Comparison of ENCODE assay signal across 12 cellular contexts in genomic region chr4:82515705-82516104, GRCh38. TPM values are rescaled to one million over a fixed set of nuclear protein-coding genes. Genes with fewer than 3 reads are reported as not detected.
DNase-seq lines count a peak whose midpoint lies in the region; ATAC-seq and TF ChIP-seq lines count a peak whose summit lies in the region.
"Had no signal": no experiment of that assay in that cellular context is flagged by ENCODE, and none has a peak within 500 bp of the region (broad histone marks: within the 10 kb centered on the region; RNA-seq: fewer than 3 reads in every experiment).

No MANE protein-coding gene starts in this region.

- H3K9ac ChIP-seq in colonic mucosa (ENCODE audit: low read depth in 2 of 2, low read length in 2 of 2) = no peak overlapping the region

- H3K4me1 ChIP-seq in breast epithelium (peaks cover 0 to 6% of the 10 kb centered on the region in 2 donors), foreskin keratinocyte (no peaks in the 10 kb centered on the region), colonic mucosa (no peaks in the 10 kb centered on the region)

- DNase-seq in DMS153 (lab: John Stamatoyannopoulos, UW) = peak; percentile 59
- DNase-seq in DMS153 treated with DMSO at 0.1 percent for 48 hours (lab: John Stamatoyannopoulos, UW; ENCODE audit: unreplicated experiment) = no peak
- peak in 1 of 2 donors; percentile 78 for DNase-seq in breast epithelium (ENCODE audit: low spot score in 2 of 2)
- DNase-seq in hippocampal formation (lab: John Stamatoyannopoulos, UW) = peak; percentile 74 to 88
- DNase-seq in superior temporal gyrus (ENCODE audit: extremely low spot score) = peak; percentile 93
- no peak for DNase-seq in foreskin keratinocyte
- no peak for DNase-seq in NK-92 treated with Interleukin-12 subunit alpha and Interleukin-12 subunit beta, amount 100 ng/mL, for 24 hours (lab: John Stamatoyannopoulos, UW)
- no peak for DNase-seq in colonic mucosa
- DNase-seq: NCI-H146 had no signal

- no peak for TF ChIP-seq CTCF in breast epithelium (IDR thresholded peaks at IDR 0.05)
- TF ChIP-seq CTCF in foreskin keratinocyte (conservative IDR thresholded peaks at IDR 0.05) = no peak
- TF ChIP-seq CTCF in colonic mucosa (IDR thresholded peaks at IDR 0.05) = no peak

- intact Hi-C loops in breast epithelium (cut with DNase I; ENCODE audit: low total_unique reads) = no loop called here
- intact Hi-C loops in colonic mucosa (cut with DNase I) = no loop called here

- H3K9me3 ChIP-seq in breast epithelium (no peaks in the 10 kb centered on the region), colonic mucosa (no peaks in the 10 kb centered on the region)

- no peak overlapping the region for H3K4me3 ChIP-seq in breast epithelium
- no peak overlapping the region for H3K4me3 ChIP-seq in colonic mucosa
- H3K4me3 ChIP-seq: coronary artery had no signal

- ATAC-seq in foreskin keratinocyte = no peak
- ATAC-seq: WTC11 had no signal

- H3K36me3 ChIP-seq in breast epithelium = no peaks in the 10 kb centered on the region
- H3K36me3 ChIP-seq in colonic mucosa = no peaks in the 10 kb centered on the region

- H3K27me3 ChIP-seq in breast epithelium (no peaks in the 10 kb centered on the region), foreskin keratinocyte (peaks cover 14% of the 10 kb centered on the region), colonic mucosa (no peaks in the 10 kb centered on the region)

- H3K27ac ChIP-seq in breast epithelium = peak overlapping the region; percentile 71 to 83
- no peak overlapping the region for H3K27ac ChIP-seq in foreskin keratinocyte
- no peak overlapping the region for H3K27ac ChIP-seq in colonic mucosa
- H3K27ac ChIP-seq: 22Rv1 had no signal

- no peak for TF ChIP-seq POLR2A in breast epithelium (IDR thresholded peaks at IDR 0.05)

RNA-seq across cellular contexts. Expression of gene TMEM150C, which starts 46.1 kb away (rescaled TPM):
- 10 to 100 TPM; 38.3 to 52.1 (median 46.7) TPM for total RNA-seq in breast epithelium
- total RNA-seq in foreskin keratinocyte = 0.14 TPM in 2 replicates
- polyA plus RNA-seq in foreskin keratinocyte = 0.04 and 0.07 TPM in 2 replicates
- total RNA-seq in colonic mucosa = 1 to 10 TPM; 1.2 to 2.5 TPM

Comparison
In these comparisons a context has a peak if more than half of its experiments do, and no peak if none do; other contexts are left out.
1. DNase-seq: peak in DMS153 (single experiment), hippocampal formation (2 of 2) and superior temporal gyrus (single experiment); none in DMS153 treated with DMSO at 0.1 percent for 48 hours (single experiment), foreskin keratinocyte (0 of 2), NK-92 treated with Interleukin-12 subunit alpha and Interleukin-12 subunit beta, amount 100 ng/mL, for 24 hours (single experiment) and colonic mucosa (single experiment).
2. H3K27ac ChIP-seq: peak in breast epithelium (2 of 2); none in foreskin keratinocyte (single experiment) and colonic mucosa (single experiment).
3. RNA of gene TMEM150C, which starts 46.1 kb away (total RNA-seq): 38.3 to 52.1 TPM in breast epithelium; 1.2 to 2.5 TPM in colonic mucosa and 0.14 TPM in foreskin keratinocyte; every median in the first group is over 10 times any median in the second.